Comparison of ENCODE assay signal across 2 cellular contexts in genomic region chr1:148452845-148453244, GRCh38.
TF ChIP-seq lines count a peak whose summit lies in the region.

No MANE protein-coding gene starts in this region.

TF ChIP-seq in HEK293, 187 proteins besides CTCF, POLR2A, EP300 and RAD21 (continued from another document):
- 0 out of 2 replicates have a peak, but pooled peaks have one; percentile 25 for TF ChIP-seq ZNF629 (tag by site-specific recombination; IDR thresholded peaks at IDR 0.05)
- 0 out of 2 replicates have a peak, but pooled peaks have one; percentile 9 for TF ChIP-seq OSR2 (tag by site-specific recombination; IDR thresholded peaks at IDR 0.05)
TF ChIP-seq in HEK293: peak in this region for 3; not testable (repeated sequence) for 184.

TF ChIP-seq in HepG2, 621 proteins besides CTCF, POLR2A, EP300 and RAD21:
- 0 out of 2 replicates have a peak, but pooled peaks have one; percentile 24 for TF ChIP-seq ZNF317 (CRISPR knock-in tag; IDR thresholded peaks at IDR 0.05)
